1 cellular context compared by ENCODE assay signal in genomic region chr10:132136689-132137088, GRCh38.
TF ChIP-seq lines count a peak whose summit lies in the region.

No MANE protein-coding gene starts in this region.

TF ChIP-seq in WTC11, 78 proteins besides CTCF, POLR2A, EP300 and RAD21 (continued from another document):
- TF ChIP-seq PREB (CRISPR knock-in tag; IDR thresholded peaks at IDR 0.05; ENCODE audit: borderline replicate concordance), result no peak
- TF ChIP-seq, protein P1, sequence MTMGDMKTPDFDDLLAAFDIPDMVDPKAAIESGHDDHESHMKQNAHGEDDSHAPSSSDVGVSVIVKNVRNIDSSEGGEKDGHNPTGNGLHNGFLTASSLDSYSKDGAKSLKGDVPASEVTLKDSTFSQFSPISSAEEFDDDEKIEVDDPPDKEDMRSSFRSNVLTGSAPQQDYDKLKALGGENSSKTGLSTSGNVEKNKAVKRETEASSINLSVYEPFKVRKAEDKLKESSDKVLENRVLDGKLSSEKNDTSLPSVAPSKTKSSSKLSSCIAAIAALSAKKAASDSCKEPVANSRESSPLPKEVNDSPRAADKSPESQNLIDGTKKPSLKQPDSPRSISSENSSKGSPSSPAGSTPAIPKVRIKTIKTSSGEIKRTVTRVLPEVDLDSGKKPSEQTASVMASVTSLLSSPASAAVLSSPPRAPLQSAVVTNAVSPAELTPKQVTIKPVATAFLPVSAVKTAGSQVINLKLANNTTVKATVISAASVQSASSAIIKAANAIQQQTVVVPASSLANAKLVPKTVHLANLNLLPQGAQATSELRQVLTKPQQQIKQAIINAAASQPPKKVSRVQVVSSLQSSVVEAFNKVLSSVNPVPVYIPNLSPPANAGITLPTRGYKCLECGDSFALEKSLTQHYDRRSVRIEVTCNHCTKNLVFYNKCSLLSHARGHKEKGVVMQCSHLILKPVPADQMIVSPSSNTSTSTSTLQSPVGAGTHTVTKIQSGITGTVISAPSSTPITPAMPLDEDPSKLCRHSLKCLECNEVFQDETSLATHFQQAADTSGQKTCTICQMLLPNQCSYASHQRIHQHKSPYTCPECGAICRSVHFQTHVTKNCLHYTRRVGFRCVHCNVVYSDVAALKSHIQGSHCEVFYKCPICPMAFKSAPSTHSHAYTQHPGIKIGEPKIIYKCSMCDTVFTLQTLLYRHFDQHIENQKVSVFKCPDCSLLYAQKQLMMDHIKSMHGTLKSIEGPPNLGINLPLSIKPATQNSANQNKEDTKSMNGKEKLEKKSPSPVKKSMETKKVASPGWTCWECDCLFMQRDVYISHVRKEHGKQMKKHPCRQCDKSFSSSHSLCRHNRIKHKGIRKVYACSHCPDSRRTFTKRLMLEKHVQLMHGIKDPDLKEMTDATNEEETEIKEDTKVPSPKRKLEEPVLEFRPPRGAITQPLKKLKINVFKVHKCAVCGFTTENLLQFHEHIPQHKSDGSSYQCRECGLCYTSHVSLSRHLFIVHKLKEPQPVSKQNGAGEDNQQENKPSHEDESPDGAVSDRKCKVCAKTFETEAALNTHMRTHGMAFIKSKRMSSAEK (CRISPR knock-in tag; IDR thresholded peaks at IDR 0.05; ENCODE audit: borderline replicate concordance), result no peak
- no peak for TF ChIP-seq ZNF232 (CRISPR knock-in tag; IDR thresholded peaks at IDR 0.05)
- TF ChIP-seq GTF2I (CRISPR knock-in tag; conservative IDR thresholded peaks at IDR 0.05), result no peak
- no peak for TF ChIP-seq TCF7 (CRISPR knock-in tag; IDR thresholded peaks at IDR 0.05; ENCODE audit: low read depth)
- TF ChIP-seq EMX1 (CRISPR knock-in tag; IDR thresholded peaks at IDR 0.05), result no peak
- TF ChIP-seq ZBTB21 (CRISPR knock-in tag; IDR thresholded peaks at IDR 0.05; ENCODE audit: borderline replicate concordance), result no peak
- TF ChIP-seq JAZF1 (CRISPR knock-in tag; IDR thresholded peaks at IDR 0.05), result no peak
- TF ChIP-seq TEAD1 (CRISPR knock-in tag; IDR thresholded peaks at IDR 0.05), result no peak
- no peak for TF ChIP-seq NR1H2 (CRISPR knock-in tag; IDR thresholded peaks at IDR 0.05)
- TF ChIP-seq E2F4 (CRISPR knock-in tag; IDR thresholded peaks at IDR 0.05; ENCODE audit: borderline replicate concordance, low read depth), result no peak
